1 cellular context compared by ENCODE assay signal in the genomic region with DNA sequence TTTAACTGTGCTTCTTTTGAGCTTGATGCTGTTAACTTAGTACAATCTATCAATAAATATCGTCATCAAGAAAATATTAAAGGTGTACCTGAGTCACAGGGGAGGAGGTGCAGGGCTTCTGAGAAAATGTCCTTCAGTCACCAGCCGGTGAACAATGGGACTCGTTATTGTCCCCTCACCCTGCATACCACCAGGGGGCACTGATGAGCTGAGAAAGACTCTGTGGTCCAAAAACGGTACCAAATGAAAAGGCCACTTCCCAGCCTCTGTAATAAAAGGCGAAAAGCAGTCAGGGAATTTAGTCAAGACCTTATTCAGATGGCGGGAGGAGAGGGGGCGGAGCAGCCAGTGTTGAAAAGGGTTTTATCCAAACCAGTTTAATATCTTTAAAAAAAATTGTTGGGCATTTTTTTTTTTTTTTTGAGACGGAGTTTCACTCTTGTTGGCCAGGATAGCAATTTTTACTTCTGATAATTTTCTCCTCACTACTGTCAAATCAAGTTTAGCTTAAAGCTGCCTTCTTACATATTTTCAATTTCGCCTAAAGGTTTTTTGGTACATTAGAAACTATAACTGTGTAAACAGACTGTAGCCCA.
TF ChIP-seq lines count a peak whose summit lies in the region.

No MANE protein-coding gene starts in this region.

TF ChIP-seq in HCT116, 20 proteins besides CTCF, POLR2A, EP300 and RAD21 (continued from another document):
- TF ChIP-seq, protein P1, sequence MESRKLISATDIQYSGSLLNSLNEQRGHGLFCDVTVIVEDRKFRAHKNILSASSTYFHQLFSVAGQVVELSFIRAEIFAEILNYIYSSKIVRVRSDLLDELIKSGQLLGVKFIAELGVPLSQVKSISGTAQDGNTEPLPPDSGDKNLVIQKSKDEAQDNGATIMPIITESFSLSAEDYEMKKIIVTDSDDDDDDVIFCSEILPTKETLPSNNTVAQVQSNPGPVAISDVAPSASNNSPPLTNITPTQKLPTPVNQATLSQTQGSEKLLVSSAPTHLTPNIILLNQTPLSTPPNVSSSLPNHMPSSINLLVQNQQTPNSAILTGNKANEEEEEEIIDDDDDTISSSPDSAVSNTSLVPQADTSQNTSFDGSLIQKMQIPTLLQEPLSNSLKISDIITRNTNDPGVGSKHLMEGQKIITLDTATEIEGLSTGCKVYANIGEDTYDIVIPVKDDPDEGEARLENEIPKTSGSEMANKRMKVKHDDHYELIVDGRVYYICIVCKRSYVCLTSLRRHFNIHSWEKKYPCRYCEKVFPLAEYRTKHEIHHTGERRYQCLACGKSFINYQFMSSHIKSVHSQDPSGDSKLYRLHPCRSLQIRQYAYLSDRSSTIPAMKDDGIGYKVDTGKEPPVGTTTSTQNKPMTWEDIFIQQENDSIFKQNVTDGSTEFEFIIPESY (IDR thresholded peaks at IDR 0.05; ENCODE audit: extremely low read depth, insufficient replicate concordance, low read length) = no peak
- TF ChIP-seq SRF (IDR thresholded peaks at IDR 0.05; ENCODE audit: low read depth) = no peak
- TF ChIP-seq, protein P2, sequence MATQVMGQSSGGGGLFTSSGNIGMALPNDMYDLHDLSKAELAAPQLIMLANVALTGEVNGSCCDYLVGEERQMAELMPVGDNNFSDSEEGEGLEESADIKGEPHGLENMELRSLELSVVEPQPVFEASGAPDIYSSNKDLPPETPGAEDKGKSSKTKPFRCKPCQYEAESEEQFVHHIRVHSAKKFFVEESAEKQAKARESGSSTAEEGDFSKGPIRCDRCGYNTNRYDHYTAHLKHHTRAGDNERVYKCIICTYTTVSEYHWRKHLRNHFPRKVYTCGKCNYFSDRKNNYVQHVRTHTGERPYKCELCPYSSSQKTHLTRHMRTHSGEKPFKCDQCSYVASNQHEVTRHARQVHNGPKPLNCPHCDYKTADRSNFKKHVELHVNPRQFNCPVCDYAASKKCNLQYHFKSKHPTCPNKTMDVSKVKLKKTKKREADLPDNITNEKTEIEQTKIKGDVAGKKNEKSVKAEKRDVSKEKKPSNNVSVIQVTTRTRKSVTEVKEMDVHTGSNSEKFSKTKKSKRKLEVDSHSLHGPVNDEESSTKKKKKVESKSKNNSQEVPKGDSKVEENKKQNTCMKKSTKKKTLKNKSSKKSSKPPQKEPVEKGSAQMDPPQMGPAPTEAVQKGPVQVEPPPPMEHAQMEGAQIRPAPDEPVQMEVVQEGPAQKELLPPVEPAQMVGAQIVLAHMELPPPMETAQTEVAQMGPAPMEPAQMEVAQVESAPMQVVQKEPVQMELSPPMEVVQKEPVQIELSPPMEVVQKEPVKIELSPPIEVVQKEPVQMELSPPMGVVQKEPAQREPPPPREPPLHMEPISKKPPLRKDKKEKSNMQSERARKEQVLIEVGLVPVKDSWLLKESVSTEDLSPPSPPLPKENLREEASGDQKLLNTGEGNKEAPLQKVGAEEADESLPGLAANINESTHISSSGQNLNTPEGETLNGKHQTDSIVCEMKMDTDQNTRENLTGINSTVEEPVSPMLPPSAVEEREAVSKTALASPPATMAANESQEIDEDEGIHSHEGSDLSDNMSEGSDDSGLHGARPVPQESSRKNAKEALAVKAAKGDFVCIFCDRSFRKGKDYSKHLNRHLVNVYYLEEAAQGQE (IDR thresholded peaks at IDR 0.05; ENCODE audit: low read depth) = no peak
